16 cellular contexts compared by ENCODE assay signal in the genomic region with DNA sequence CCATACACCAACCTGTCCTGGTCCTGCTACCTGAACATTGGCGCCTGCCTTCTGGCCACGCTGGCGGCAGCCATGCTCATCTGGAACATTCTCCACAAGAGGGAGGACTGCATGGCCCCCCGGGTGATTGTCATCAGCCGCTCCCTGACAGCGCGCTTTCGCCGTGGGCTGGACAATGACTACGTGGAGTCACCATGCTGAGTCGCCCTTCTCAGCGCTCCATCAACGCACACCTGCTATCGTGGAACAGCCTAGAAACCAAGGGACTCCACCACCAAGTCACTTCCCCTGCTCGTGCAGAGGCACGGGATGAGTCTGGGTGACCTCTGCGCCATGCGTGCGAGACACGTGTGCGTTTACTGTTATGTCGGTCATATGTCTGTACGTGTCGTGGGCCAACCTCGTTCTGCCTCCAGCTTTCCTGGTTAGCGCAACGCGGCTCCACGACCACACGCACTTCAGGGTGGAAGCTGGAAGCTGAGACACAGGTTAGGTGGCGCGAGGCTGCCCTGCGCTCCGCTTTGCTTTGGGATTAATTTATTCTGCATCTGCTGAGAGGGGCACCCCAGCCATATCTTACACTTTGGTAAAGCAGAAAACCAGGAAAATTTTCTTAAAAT. TPM values are rescaled to one million over a fixed set of nuclear protein-coding genes. Genes with fewer than 3 reads are reported as not detected.
A peak's percentile ranks its signal among the peaks of the same experiment; 100 is the strongest.
DNase-seq lines count a peak whose midpoint lies in the region; ATAC-seq, FAIRE-seq and TF ChIP-seq lines count a peak whose summit lies in the region.
"Had no signal": no experiment of that assay in that cellular context is flagged by ENCODE, and none has a peak within 500 bp of the region (broad histone marks: within the 10 kb centered on the region; RNA-seq: fewer than 3 reads in every experiment).

No MANE protein-coding gene starts in this region.

- H4K20me1 ChIP-seq in H9 (ENCODE audit: control insufficient read depth, insufficient read depth, insufficient read length) (no peaks in the 10 kb centered on the region), GM12878 (ENCODE audit: control insufficient read depth, insufficient read depth) (no peaks in the 10 kb centered on the region)

- no peak for TF ChIP-seq EP300 in GM12878 (IDR thresholded peaks at IDR 0.05; ENCODE audit: borderline replicate concordance in 1 of 2, control insufficient read depth in 1 of 2, low read depth in 2 of 2, low read length in 2 of 2)

- no peak for TF ChIP-seq POLR2A in GM12878 (IDR thresholded peaks at IDR 0.05; ENCODE audit: low read depth, low read length)

- H3K23ac ChIP-seq in H9 (ENCODE audit: insufficient read length, low read depth, low read length), result no peak overlapping the region

- H3K79me1 ChIP-seq in H9 (ENCODE audit: insufficient read depth, low read depth, low read length, poor library complexity, severe bottlenecking), result no peaks in the 10 kb centered on the region

- no peaks in the 10 kb centered on the region for H3K9me3 Mint-ChIP-seq in H9

- H4K91ac ChIP-seq in H9 (ENCODE audit: insufficient read length, low read depth, low read length), result no peak overlapping the region

- peaks cover 8 to 10% of the 10 kb centered on the region in 2 experiments; a peak in 3 of 4 replicates for H3K4me1 Mint-ChIP-seq in H9
- H3K4me1 Mint-ChIP-seq: B cell had no signal

- H3K56ac ChIP-seq in H9 (ENCODE audit: insufficient read length, low read depth, low read length), result no peak overlapping the region

- DNase-seq in right cardiac atrium (peak in 2 of 3 donors; percentile 29 to 44), left cardiac atrium (no peak), H9 (no peak), GM12878 (ENCODE audit: low read depth, low spot score) (no peak), sciatic nerve (ENCODE audit: low spot score) (peak; percentile 40), dedifferentiated amniotic fluid mesenchymal stem cell (ENCODE audit: extremely low spot score) (no peak)
- DNase-seq: CD4-positive, CD25-positive, alpha-beta regulatory T cell; DMS153; DMS79; GF-D8; GOT3 had no signal

- H3K23me2 ChIP-seq in H9 (ENCODE audit: insufficient read length, low read depth, low read length, poor library complexity, severe bottlenecking), result no peaks in the 10 kb centered on the region

- no peaks in the 10 kb centered on the region for H3K27me3 Mint-ChIP-seq in H9 (ENCODE audit: low read depth)
- H3K27me3 Mint-ChIP-seq: B cell; CD4-positive, CD25-positive, alpha-beta regulatory T cell had no signal

- no peak overlapping the region for H4K8ac ChIP-seq in H9 (replicated peaks; ENCODE audit: insufficient read length, low read depth, low read length)

- no peak overlapping the region for H3K14ac ChIP-seq in H9 (ENCODE audit: insufficient read depth, low read length)

- H2BK120ac ChIP-seq in H9 (ENCODE audit: low read depth, low read length, poor library complexity, severe bottlenecking), result no peak overlapping the region

- H3K9ac ChIP-seq in H9 (ENCODE audit: extremely low read depth, insufficient read length, low read length), result no peak overlapping the region
- H3K9ac ChIP-seq in GM12878 (ENCODE audit: control insufficient read depth, insufficient read depth, low read length), result no peak overlapping the region

- FAIRE-seq in GM12878 (lab: Jason Lieb, UNC), result no peak

- BruUV-seq in GM12878 (replicated peaks; lab: Mats Ljungman, UMichigan), result no TSS peak

- TF ChIP-seq CTCF in H9 (conservative IDR thresholded peaks at IDR 0.05) (no peak), GM12878 (IDR thresholded peaks at IDR 0.05 in 2 of 3, conservative IDR thresholded peaks at IDR 0.05 in 1 of 3; ENCODE audit: control insufficient read depth in 2 of 3, extremely low read depth in 1 of 3, insufficient read depth in 1 of 3, low read depth in 3 of 3, low read length in 3 of 3) (no peak)

- intact Hi-C loops in right cardiac atrium (cut with DNase I) (no loop called here), left cardiac atrium (cut with DNase I) (no loop called here), GM12878 (cut with micrococcal nuclease; ENCODE audit: unreplicated experiment) (no loop called here), sciatic nerve (cut with DNase I) (no loop called here)

- no peak overlapping the region for H3K27ac ChIP-seq in right cardiac atrium (ENCODE audit: low read length)
- no peak overlapping the region for H3K27ac ChIP-seq in H9 (ENCODE audit: insufficient read length, low read depth, low read length)
- no peak overlapping the region for H3K27ac ChIP-seq in GM12878 (ENCODE audit: control insufficient read depth, insufficient read depth)

- CTCF ChIA-PET in GM12878 (lab: Yijun Ruan, JAX), result no interaction called here

- H3K4me2 ChIP-seq in H9 (ENCODE audit: insufficient read depth, insufficient read length, low read length) (no peak overlapping the region), GM12878 (ENCODE audit: control insufficient read depth, insufficient read depth) (no peak overlapping the region)

- no peak overlapping the region for H2AK5ac ChIP-seq in H9 (ENCODE audit: insufficient read length, low read length)

- in situ Hi-C loops in GM12878 (cut with MboI), result no loop called here

- no peak overlapping the region for H2BK5ac ChIP-seq in H9 (ENCODE audit: insufficient read length, low read length)

- POLR2A ChIA-PET in GM12878 (lab: Charles Lee), result no interaction called here

- SMC1A ChIA-PET in GM12878 (lab: Charles Lee; ENCODE audit: uncharacterized antibody, unreplicated experiment), result no interaction called here

- RAD21 ChIA-PET in GM12878 (lab: Charles Lee; ENCODE audit: unreplicated experiment), result no interaction called here

- H2BK12ac ChIP-seq in H9 (ENCODE audit: insufficient read length, low read depth, low read length), result no peak overlapping the region

- ATAC-seq in right cardiac atrium, result no peak
- ATAC-seq in left cardiac atrium, result no peak
- no peak for ATAC-seq in GM12878
- no peak for ATAC-seq in sciatic nerve
- ATAC-seq in HG03565 (IDR thresholded peaks at IDR 0.05; ENCODE audit: unreplicated experiment), result no peak

- H3K4me1 ChIP-seq in right cardiac atrium (ENCODE audit: control insufficient read depth, insufficient read depth, low read length), result peaks cover 3% of the 10 kb centered on the region
- H3K4me1 ChIP-seq in H9 (ENCODE audit: insufficient read depth, low read length), result no peaks in the 10 kb centered on the region
- H3K4me1 ChIP-seq in GM12878 (ENCODE audit: control insufficient read depth, insufficient read depth, low read length), result no peaks in the 10 kb centered on the region
- H3K4me1 ChIP-seq: HAP-1 had no signal

- H3K36me3 ChIP-seq in GM12878 (ENCODE audit: control insufficient read depth in 2 of 2, insufficient read depth in 2 of 2, low read length in 1 of 2), result no peaks in the 10 kb centered on the region
- H3K36me3 ChIP-seq: HAP-1 had no signal

- H3K27me3 ChIP-seq in right cardiac atrium (ENCODE audit: control insufficient read depth, insufficient read depth), result no peaks in the 10 kb centered on the region
- no peaks in the 10 kb centered on the region for H3K27me3 ChIP-seq in H9 (ENCODE audit: insufficient read depth, low read length)
- H3K27me3 ChIP-seq in GM12878 (replicated peaks in 1 of 2; ENCODE audit: control insufficient read depth in 2 of 2, insufficient read depth in 2 of 2, low read length in 1 of 2), result no peaks in the 10 kb centered on the region

- H4K5ac ChIP-seq in H9 (ENCODE audit: insufficient read length, low read depth, low read length), result peak overlapping the region; percentile 16

- H2BK15ac ChIP-seq in H9 (ENCODE audit: low read depth, low read length), result no peak overlapping the region

- no peak overlapping the region for H3K4me3 ChIP-seq in right cardiac atrium (ENCODE audit: low read length)
- no peak overlapping the region for H3K4me3 ChIP-seq in GM12878
- H3K4me3 ChIP-seq: HAP-1 had no signal

- H3K27ac Mint-ChIP-seq in H9, result no peak overlapping the region
- H3K27ac Mint-ChIP-seq: B cell had no signal

- no peak for TF ChIP-seq RAD21 in GM12878 (IDR thresholded peaks at IDR 0.05; ENCODE audit: insufficient read depth, low read depth, low read length)

- H3K36me3 Mint-ChIP-seq in H9 (ENCODE audit: insufficient read depth in 1 of 3, low read depth in 3 of 3), result peaks cover 6 to 25% (median 24%) of the 10 kb centered on the region in 3 experiments

- no peaks in the 10 kb centered on the region for H3K9me3 ChIP-seq in right cardiac atrium (ENCODE audit: control insufficient read depth, low read length)
- no peaks in the 10 kb centered on the region for H3K9me3 ChIP-seq in H9 (ENCODE audit: control insufficient read depth, low read depth, low read length)
- H3K9me3 ChIP-seq in GM12878 (replicated peaks; ENCODE audit: control insufficient read depth, insufficient read depth, low read length), result no peaks in the 10 kb centered on the region
- H3K9me3 ChIP-seq: HAP-1 had no signal

- H3K18ac ChIP-seq in H9 (ENCODE audit: insufficient read length, low read depth, low read length), result no peak overlapping the region

- no peak overlapping the region; the same call in 1 of the 2 replicates for H3K4ac ChIP-seq in H9 (ENCODE audit: low read depth, low read length)

- H3T11ph ChIP-seq in H9 (ENCODE audit: low read length), result no peak overlapping the region

- H2BK20ac ChIP-seq in H9 (ENCODE audit: low read depth, low read length, poor library complexity, severe bottlenecking), result no peak overlapping the region

- H2AFZ ChIP-seq in H9 (ENCODE audit: low read length) (no peak overlapping the region), GM12878 (ENCODE audit: control insufficient read depth, low read depth, low read length) (no peak overlapping the region)

- H3K79me2 ChIP-seq in H9 (ENCODE audit: insufficient read depth, low read length) (no peaks in the 10 kb centered on the region), GM12878 (ENCODE audit: control insufficient read depth, insufficient read depth, low read length) (no peaks in the 10 kb centered on the region)

- 93% methylated on average over 34 of the region's 34 CpGs for WGBS in right cardiac atrium
- no CpG with 5 or more reads among the region's 34 CpGs for WGBS in H9 (ENCODE audit: extremely low coverage, insufficient read length, low lambda C conversion rate)
- WGBS in GM12878 (ENCODE audit: insufficient coverage, insufficient replicate concordance, low lambda C conversion rate, missing lambda C conversion rate), result 87% methylated on average over 34 of the region's 34 CpGs

- H3K4me3 Mint-ChIP-seq in H9, result no peak overlapping the region
- H3K4me3 Mint-ChIP-seq: B cell; CD4-positive, CD25-positive, alpha-beta regulatory T cell had no signal

RNA-seq across cellular contexts. Expression of a gene that starts 21.5 kb away (rescaled TPM):
- total RNA-seq in right cardiac atrium, result 10 to 100 TPM; 19.0 to 22.1 (median 20.9) TPM
- 32.2 TPM for polyA plus RNA-seq in right cardiac atrium
- total RNA-seq in left cardiac atrium, result 10 to 100 TPM; 26.7 to 29.4 TPM
- not detected in 2 replicates for total RNA-seq in H9 (2021)
- not detected in 2 replicates for total RNA-seq in GM12878 (2013; cell fraction: nucleolus; rRNA removed)
- not detected in 2 replicates for total RNA-seq in GM12878 (2014; rRNA removed)
- total RNA-seq in GM12878 (2014; rRNA removed; fragmentation: Illumina TruSeq; extraction: Trizol), result not detected in 2 replicates
- total RNA-seq in GM12878 (2021), result 0.18 TPM in 1 of 2 replicates, not detected in the other
- polyA plus RNA-seq in GM12878 (2011; ENCODE audit: low read depth), result not detected
- polyA plus RNA-seq in GM12878 (2011; rRNA removed), result not detected in 2 replicates
- polyA plus RNA-seq in GM12878 (2011; cell fraction: cytosol; rRNA removed), result not detected in 2 replicates
- polyA plus RNA-seq in GM12878 (2011; cell fraction: nucleus; rRNA removed), result not detected in 2 replicates
- polyA plus RNA-seq in GM12878 (2012), result 0.10 and 0.12 TPM in 2 replicates
- polyA plus RNA-seq in GM12878 (2014; fragmentation: Illumina TruSeq; extraction: Trizol), result not detected in 2 replicates
- under 1 TPM in 1 of 2 experiments, not detected in 1; 0.05 TPM for polyA plus RNA-seq in GM12878 (2014; fragmentation: Nextera tagmentation; extraction: Ambion mirVana)
- polyA plus RNA-seq in GM12878 (2014; rRNA removed), result not detected in 2 replicates
- polyA plus RNA-seq in GM12878 (2016; fragmentation: Nextera tagmentation; extraction: Ambion mirVana), result under 1 TPM in 1 of 2 experiments, not detected in 1; 0.30 TPM
- polyA minus RNA-seq in GM12878 (2011; rRNA and poly(A)+ RNA removed), result not detected in 2 replicates
- polyA minus RNA-seq in GM12878 (2011; cell fraction: cytosol; rRNA and poly(A)+ RNA removed), result not detected in 2 replicates
- polyA minus RNA-seq in GM12878 (2011; cell fraction: nucleus; rRNA and poly(A)+ RNA removed), result not detected in 2 replicates
- 20.4 TPM for total RNA-seq in sciatic nerve
- total RNA-seq: A172, Daoy had no signal

RNA-seq across cellular contexts. Expression of a gene that starts 56.9 kb away (rescaled TPM):
- total RNA-seq in right cardiac atrium (10 to 100 TPM in 3 of 4 donors, 1 to 10 TPM in 1; 9.7 to 14.2 (median 13.0) TPM), left cardiac atrium (1 to 10 TPM; 6.9 to 8.6 TPM), H9 (2021) (21.3 and 24.0 TPM in 2 replicates), GM12878 (2014; rRNA removed) (2.5 and 3.1 TPM in 2 replicates), GM12878 (2014; rRNA removed; fragmentation: Illumina TruSeq; extraction: Trizol) (2.4 and 2.8 TPM in 2 replicates), GM12878 (2021) (5.7 and 6.5 TPM in 2 replicates), sciatic nerve (29.2 TPM)
- polyA plus RNA-seq in right cardiac atrium (7.4 TPM), GM12878 (2011; rRNA removed) (1.7 and 2.9 TPM in 2 replicates), GM12878 (2014; fragmentation: Illumina TruSeq; extraction: Trizol) (0.81 and 2.9 TPM in 2 replicates), GM12878 (2014; fragmentation: Nextera tagmentation; extraction: Ambion mirVana) (under 1 TPM; 0.29 to 0.48 TPM), GM12878 (2014; rRNA removed) (2.9 and 4.4 TPM in 2 replicates), GM12878 (2016; fragmentation: Nextera tagmentation; extraction: Ambion mirVana) (1 to 10 TPM; 2.9 to 3.8 TPM)
- 44.8 and 53.7 TPM in 2 replicates for total RNA-seq in GM12878 (2013; cell fraction: nucleolus; rRNA removed)
- polyA plus RNA-seq in GM12878 (2011; ENCODE audit: low read depth), result 1.8 TPM
- polyA plus RNA-seq in GM12878 (2011; cell fraction: cytosol; rRNA removed), result 2.3 and 3.2 TPM in 2 replicates
- polyA plus RNA-seq in GM12878 (2011; cell fraction: nucleus; rRNA removed), result 12.8 and 13.0 TPM in 2 replicates
- polyA plus RNA-seq in GM12878 (2012), result 4.6 and 4.8 TPM in 2 replicates
- polyA minus RNA-seq in GM12878 (2011; rRNA and poly(A)+ RNA removed), result 6.4 and 8.0 TPM in 2 replicates
- 1.2 and 2.7 TPM in 2 replicates for polyA minus RNA-seq in GM12878 (2011; cell fraction: cytosol; rRNA and poly(A)+ RNA removed)
- polyA minus RNA-seq in GM12878 (2011; cell fraction: nucleus; rRNA and poly(A)+ RNA removed), result 7.1 and 16.3 TPM in 2 replicates

RNA-seq across cellular contexts. Expression of a gene that starts 57.2 kb away (rescaled TPM):
- total RNA-seq in right cardiac atrium, result 10 to 100 TPM; 11.0 to 18.4 (median 13.7) TPM
- 7.1 TPM for polyA plus RNA-seq in right cardiac atrium
- total RNA-seq in left cardiac atrium, result 10 to 100 TPM; 10.2 to 12.1 TPM
- 39.2 and 46.2 TPM in 2 replicates for total RNA-seq in H9 (2021)
- 23.0 and 27.5 TPM in 2 replicates for total RNA-seq in GM12878 (2013; cell fraction: nucleolus; rRNA removed)
- total RNA-seq in GM12878 (2014; rRNA removed), result 2.8 and 4.2 TPM in 2 replicates
- total RNA-seq in GM12878 (2014; rRNA removed; fragmentation: Illumina TruSeq; extraction: Trizol), result 3.0 and 3.7 TPM in 2 replicates
- 8.1 and 9.8 TPM in 2 replicates for total RNA-seq in GM12878 (2021)
- 4.7 TPM for polyA plus RNA-seq in GM12878 (2011; ENCODE audit: low read depth)
- 3.6 and 5.2 TPM in 2 replicates for polyA plus RNA-seq in GM12878 (2011; rRNA removed)
- polyA plus RNA-seq in GM12878 (2011; cell fraction: cytosol; rRNA removed), result 5.6 and 6.4 TPM in 2 replicates
- polyA plus RNA-seq in GM12878 (2011; cell fraction: nucleus; rRNA removed), result 16.0 and 25.6 TPM in 2 replicates
- 4.1 and 5.8 TPM in 2 replicates for polyA plus RNA-seq in GM12878 (2012)
- 3.3 and 7.4 TPM in 2 replicates for polyA plus RNA-seq in GM12878 (2014; fragmentation: Illumina TruSeq; extraction: Trizol)
- under 1 TPM; 0.37 to 0.38 TPM for polyA plus RNA-seq in GM12878 (2014; fragmentation: Nextera tagmentation; extraction: Ambion mirVana)
- polyA plus RNA-seq in GM12878 (2014; rRNA removed), result 6.8 and 7.7 TPM in 2 replicates
- 1 to 10 TPM in 1 of 2 experiments, under 1 TPM in 1; 0.81 to 1.4 TPM for polyA plus RNA-seq in GM12878 (2016; fragmentation: Nextera tagmentation; extraction: Ambion mirVana)
- polyA minus RNA-seq in GM12878 (2011; rRNA and poly(A)+ RNA removed), result 5.3 and 12.3 TPM in 2 replicates
- polyA minus RNA-seq in GM12878 (2011; cell fraction: cytosol; rRNA and poly(A)+ RNA removed), result 1.7 and 3.7 TPM in 2 replicates
- polyA minus RNA-seq in GM12878 (2011; cell fraction: nucleus; rRNA and poly(A)+ RNA removed), result 5.4 and 11.8 TPM in 2 replicates
- 26.1 TPM for total RNA-seq in sciatic nerve

Comparison
In these comparisons a context has a peak if more than half of its experiments do, and no peak if none do; other contexts are left out.
1. DNase-seq: peak in right cardiac atrium (2 of 3) and sciatic nerve (single experiment); none in left cardiac atrium (single experiment), H9 (single experiment), GM12878 (single experiment) and dedifferentiated amniotic fluid mesenchymal stem cell (single experiment).
2. RNA of a gene that starts 21.5 kb away (total RNA-seq): 26.7 to 29.4 TPM in left cardiac atrium, 19.0 to 22.1 TPM in right cardiac atrium and 20.4 TPM in sciatic nerve (single experiment); not detected in H9 and 0.18 TPM in GM12878; every median in the first group is over 10 times any median in the second.